Comparison of ENCODE assay signal across 8 cellular contexts in genomic region chrX:21374994-21375794, GRCh38. TPM values are rescaled to one million over a fixed set of nuclear protein-coding genes. Genes with fewer than 3 reads are reported as not detected.
DNase-seq lines count a peak whose midpoint lies in the region; ATAC-seq and TF ChIP-seq lines count a peak whose summit lies in the region.

No MANE protein-coding gene starts in this region.

- H3K9me2 ChIP-seq in SK-N-SH = no peaks in the 10 kb centered on the region

- H3K4me2 ChIP-seq in SK-N-SH = peak overlapping the region; percentile 77

- no peaks in the 10 kb centered on the region for H3K79me2 ChIP-seq in SK-N-SH (ENCODE audit: insufficient read depth)

- peaks cover 8% of the 10 kb centered on the region; the same call in 1 of the 2 replicates for H3K27me3 ChIP-seq in SK-N-SH (ENCODE audit: insufficient read depth)
- H3K27me3 ChIP-seq in tibial artery = no peaks in the 10 kb centered on the region

- intact Hi-C loops in tibial artery (cut with DNase I; ENCODE audit: low total_unique reads) = no loop called here

- no peak overlapping the region for H2AFZ ChIP-seq in SK-N-SH (ENCODE audit: low read depth)

- no peak for TF ChIP-seq EP300 in SK-N-SH (IDR thresholded peaks at IDR 0.05; ENCODE audit: borderline replicate concordance in 1 of 2, low read depth in 1 of 2, low read length in 1 of 2)

- H3K9me3 ChIP-seq in SK-N-SH (no peaks in the 10 kb centered on the region), tibial artery (no peaks in the 10 kb centered on the region)

- no peaks in the 10 kb centered on the region for H4K20me1 ChIP-seq in SK-N-SH (ENCODE audit: insufficient read depth)

- POLR2A ChIA-PET in SK-N-SH (lab: Yijun Ruan, JAX) = no interaction called here

- H3K4me3 ChIP-seq in SK-N-SH (ENCODE audit: low read depth in 2 of 2, low read length in 1 of 2) (peak overlapping the region; percentile 40 to 47; a peak in 3 of 4 replicates), tibial artery (peak overlapping the region; percentile 58 to 65)

- no peak for TF ChIP-seq RAD21 in SK-N-SH (IDR thresholded peaks at IDR 0.05; ENCODE audit: low read length)

- no peak overlapping the region for H3K9ac ChIP-seq in SK-N-SH

- 15% methylated on average over 22 of the region's 48 CpGs for WGBS in SK-N-SH (ENCODE audit: low lambda C conversion rate)

- DNase-seq in SK-N-SH (peak; percentile 28), left kidney (ENCODE audit: low read depth, low spot score) (peak; percentile 23), tibial artery (peak in 1 of 2 donors; percentile 59), midbrain (lab: John Stamatoyannopoulos, UW) (no peak), RKO (ENCODE audit: low spot score) (no peak)

- TF ChIP-seq CTCF in SK-N-SH (IDR thresholded peaks at IDR 0.05) = no peak
- TF ChIP-seq CTCF in tibial artery (IDR thresholded peaks at IDR 0.05) = no peak

- CTCF ChIA-PET in SK-N-SH (lab: Yijun Ruan, JAX) = interaction anchor here (1.0 to 1.8 kb wide), 5 partner anchors 9 to 846 kb away, joined by 3 to 5 read pairs (median 3); no protein-coding TSS in a partner anchor

- no peaks in the 10 kb centered on the region for H3K36me3 ChIP-seq in SK-N-SH (replicated peaks in 1 of 2; ENCODE audit: control insufficient read depth in 1 of 2, insufficient read depth in 2 of 2, low read length in 1 of 2)
- H3K36me3 ChIP-seq in tibial artery = no peaks in the 10 kb centered on the region

- ATAC-seq in SK-N-SH treated with all-trans-retinoic acid at 6 μM for 48 hours (no peak; the same call in 2 of the 3 replicates), HG03108 (IDR thresholded peaks at IDR 0.05; ENCODE audit: unreplicated experiment) (peak; percentile 22)

- H3K4me1 ChIP-seq in SK-N-SH (ENCODE audit: control insufficient read depth in 1 of 2, insufficient read depth in 2 of 2, low read depth in 1 of 2, low read length in 1 of 2) = no peaks in the 10 kb centered on the region; a peak in 1 of 4 replicates
- H3K4me1 ChIP-seq in tibial artery = no peaks in the 10 kb centered on the region

- H3K27ac ChIP-seq in SK-N-SH (ENCODE audit: low read depth in 2 of 2, low read length in 1 of 2) = no peak overlapping the region
- H3K27ac ChIP-seq in angular gyrus (ENCODE audit: low read depth, low read length) = peak overlapping the region; percentile 66
- H3K27ac ChIP-seq in tibial artery = peak overlapping the region; percentile 51 to 66

- no peaks in the 10 kb centered on the region for H3F3A ChIP-seq in SK-N-SH (replicated peaks; ENCODE audit: insufficient read depth)

TF ChIP-seq in SK-N-SH, 30 proteins besides CTCF, POLR2A, EP300 and RAD21:
- TF ChIP-seq SIN3A (IDR thresholded peaks at IDR 0.05; ENCODE audit: borderline replicate concordance, low read depth, low read length) (no peak), NRF1 (IDR thresholded peaks at IDR 0.05; ENCODE audit: low read depth, low read length) (no peak), TEAD4 (IDR thresholded peaks at IDR 0.05; ENCODE audit: borderline replicate concordance, insufficient read depth) (no peak), MAX (IDR thresholded peaks at IDR 0.05; ENCODE audit: low read depth) (no peak), USF2 (IDR thresholded peaks at IDR 0.05; ENCODE audit: borderline replicate concordance, low read depth, low read length) (no peak), TCF12 (IDR thresholded peaks at IDR 0.05) (no peak), MXI1 (IDR thresholded peaks at IDR 0.05; ENCODE audit: low read depth, low read length) (no peak), CHD2 (IDR thresholded peaks at IDR 0.05; ENCODE audit: low read length, partially characterized antibody) (no peak), SMC3 (IDR thresholded peaks at IDR 0.05; ENCODE audit: low read depth, low read length) (no peak), MEF2A (IDR thresholded peaks at IDR 0.05; ENCODE audit: borderline replicate concordance, low read depth) (no peak)
TF ChIP-seq in SK-N-SH: peak in this region for 0.

TF ChIP-seq in SK-N-SH treated with all-trans-retinoic acid at 6 μM for 48 hours, 23 proteins besides CTCF, POLR2A, EP300 and RAD21:
- TF ChIP-seq TCF4 (CRISPR knock-in tag; IDR thresholded peaks at IDR 0.05; ENCODE audit: borderline replicate concordance) (no peak), SNAI2 (CRISPR knock-in tag; IDR thresholded peaks at IDR 0.05) (no peak), ZC3H10 (CRISPR knock-in tag; IDR thresholded peaks at IDR 0.05) (no peak), ZNF70 (CRISPR knock-in tag; IDR thresholded peaks at IDR 0.05) (no peak), CSRNP3 (CRISPR knock-in tag; IDR thresholded peaks at IDR 0.05) (no peak), CREB5 (CRISPR knock-in tag; IDR thresholded peaks at IDR 0.05; ENCODE audit: low read depth) (no peak), TSHZ2 (CRISPR knock-in tag; IDR thresholded peaks at IDR 0.05) (no peak), BACH2 (CRISPR knock-in tag; IDR thresholded peaks at IDR 0.05; ENCODE audit: borderline replicate concordance) (no peak), TOX (CRISPR knock-in tag; IDR thresholded peaks at IDR 0.05; ENCODE audit: borderline replicate concordance) (no peak), GLIS3 (CRISPR knock-in tag; IDR thresholded peaks at IDR 0.05) (no peak), PPARA (CRISPR knock-in tag; IDR thresholded peaks at IDR 0.05; ENCODE audit: borderline replicate concordance) (no peak), PATZ1 (CRISPR knock-in tag; IDR thresholded peaks at IDR 0.05; ENCODE audit: borderline replicate concordance) (no peak), ARNTL (CRISPR knock-in tag; IDR thresholded peaks at IDR 0.05; ENCODE audit: borderline replicate concordance, low read depth) (no peak), CSDC2 (CRISPR knock-in tag; IDR thresholded peaks at IDR 0.05) (no peak), ZNF565 (CRISPR knock-in tag; conservative IDR thresholded peaks at IDR 0.05; ENCODE audit: low read depth) (no peak)
TF ChIP-seq in SK-N-SH treated with all-trans-retinoic acid at 6 μM for 48 hours: peak in this region for 0.

RNA-seq across cellular contexts. Expression of gene CNKSR2, which starts 1.0 kb away (rescaled TPM):
- polyA plus RNA-seq in SK-N-SH (2012; rRNA removed) = 0.03 and 0.08 TPM in 2 replicates
- polyA plus RNA-seq in SK-N-SH (2012; cell fraction: cytosol; rRNA removed) = 0.03 and 0.04 TPM in 2 replicates
- polyA plus RNA-seq in SK-N-SH (2012; cell fraction: nucleus; rRNA removed) = 0.11 and 0.14 TPM in 2 replicates

Comparison
In these comparisons a context has a peak if more than half of its experiments do, and no peak if none do; other contexts are left out.
1. DNase-seq: peak in SK-N-SH (single experiment) and left kidney (single experiment); none in midbrain (single experiment) and RKO (single experiment).
2. H3K27ac ChIP-seq: peak in angular gyrus (single experiment) and tibial artery (2 of 2); none in SK-N-SH (0 of 2).